Comparison of ENCODE assay signal across 20 cellular contexts in genomic region chr5:172694061-172694460, GRCh38. TPM values are rescaled to one million over a fixed set of nuclear protein-coding genes. Genes with fewer than 3 reads are reported as not detected.
DNase-seq lines count a peak whose midpoint lies in the region; ATAC-seq and TF ChIP-seq lines count a peak whose summit lies in the region.
"Had no signal": no experiment of that assay in that cellular context is flagged by ENCODE, and none has a peak within 500 bp of the region (broad histone marks: within the 10 kb centered on the region; RNA-seq: fewer than 3 reads in every experiment).

No MANE protein-coding gene starts in this region.

- H3K27me3 ChIP-seq in H7 (ENCODE audit: control insufficient read depth, insufficient read depth, low read length) (peaks cover 4% of the 10 kb centered on the region), ascending aorta (no peaks in the 10 kb centered on the region), stomach (no peaks in the 10 kb centered on the region)

- H3K9me3 ChIP-seq in ascending aorta (no peaks in the 10 kb centered on the region), stomach (no peaks in the 10 kb centered on the region)
- H3K9me3 ChIP-seq: mucosa of descending colon had no signal

- H3K4me3 ChIP-seq in H7 (ENCODE audit: insufficient read depth, low read depth, low read length), result no peak overlapping the region
- H3K4me3 ChIP-seq in ascending aorta, result no peak overlapping the region
- H3K4me3 ChIP-seq in stomach, result no peak overlapping the region
- H3K4me3 ChIP-seq: mucosa of descending colon had no signal

- DNase-seq in H7 (peak; percentile 12), ascending aorta (ENCODE audit: low spot score in 2 of 2) (no peak), kidney tubule cell (ENCODE audit: low spot score) (peak; percentile 61), stomach (no peak), GM13976 (ENCODE audit: low spot score) (no peak), omental fat pad (ENCODE audit: low spot score) (no peak), germinal center (ENCODE audit: low spot score) (no peak)
- DNase-seq: activated CD4-positive, alpha-beta T cell treated with anti-CD3 and anti-CD28 coated beads, Interleukin-2, amount 10 ng/mL, durations not matched to agents 7 days and 5 days; activated effector memory CD4-positive, alpha-beta T cell treated with Interleukin-2 at 50 U/mL for 16 hours; CD8-positive, alpha-beta T cell; DMS53; GF-D8; NCI-H187; NCI-H226; NCI-H774; OCI-M1; stimulated activated CD4-positive, alpha-beta T cell treated with anti-CD3 and anti-CD28 coated beads, Interleukin-15, amount 100 ng/mL, for 24 hours had no signal

- peak overlapping the region; percentile 75 to 81 for H3K27ac ChIP-seq in ascending aorta
- H3K27ac ChIP-seq in stomach, result peak overlapping the region in 3 of 5 donors; percentile 14 to 69 (median 51)

- H3K36me3 ChIP-seq in H7 (replicated peaks; ENCODE audit: control insufficient read depth, insufficient read depth, low read length) (no peaks in the 10 kb centered on the region), ascending aorta (no peaks in the 10 kb centered on the region), stomach (no peaks in the 10 kb centered on the region)

- WGBS in stomach, 5 donors, result 66 to 86% (median 80%) methylated on average over 4 of the region's 4 CpGs

- no peak for ATAC-seq in omental fat pad (ENCODE audit: low FRiP score)
- no peak for ATAC-seq in HG03354 (IDR thresholded peaks at IDR 0.05; ENCODE audit: poor library complexity, severe bottlenecking, unreplicated experiment)
- ATAC-seq: CD8-positive, alpha-beta T cell; left lobe of liver; mucosa of descending colon had no signal

- in situ Hi-C loops in GM13976 (cut with MboI; ENCODE audit: low sequenced_read_pairs, unreplicated experiment), result no loop called here

- intact Hi-C loops in ascending aorta (cut with DNase I) (loop anchor here (5.0 to 10.0 kb wide), 3 partner anchors 49 to 689 kb away; partner anchors contain the start of genes FBXW11, NEURL1B and UBTD2), stomach (cut with DNase I; ENCODE audit: low total_unique reads) (no loop called here)

- no peak for TF ChIP-seq EP300 in stomach (IDR thresholded peaks at IDR 0.05)

- TF ChIP-seq CTCF in ascending aorta (IDR thresholded peaks at IDR 0.05) (no peak), stomach (IDR thresholded peaks at IDR 0.05) (no peak), GM13976 (IDR thresholded peaks at IDR 0.05; ENCODE audit: borderline replicate concordance, control extremely low read depth, extremely low read depth, insufficient read depth, missing control alignments) (no peak), omental fat pad (IDR thresholded peaks at IDR 0.05) (no peak)

- TF ChIP-seq POLR2A in stomach (IDR thresholded peaks at IDR 0.05), result no peak

- H3K4me1 ChIP-seq in ascending aorta, result peaks cover 16 to 60% of the 10 kb centered on the region in 2 donors
- H3K4me1 ChIP-seq in stomach, result peaks cover 14 to 52% (median 34%) of the 10 kb centered on the region in 4 donors

RNA-seq across cellular contexts. Expression of gene NEURL1B, which starts 53.0 kb away (rescaled TPM):
- 4.7 and 7.5 TPM in 2 replicates for total RNA-seq in H7 (2014; rRNA removed; shearing (Covaris generic))
- total RNA-seq in ascending aorta (131 TPM), stomach (10 to 100 TPM in 4 of 5 donors, 1 to 10 TPM in 1; 9.1 to 60.3 (median 17.4) TPM), omental fat pad (10 to 100 TPM; 10.3 to 86.5 (median 17.8) TPM)
- 1 to 10 TPM; 2.7 to 7.3 (median 4.2) TPM for polyA plus RNA-seq in stomach

Comparison
In these comparisons a context has a peak if more than half of its experiments do, and no peak if none do; other contexts are left out.
1. DNase-seq: peak in H7 (single experiment) and kidney tubule cell (single experiment); none in ascending aorta (0 of 2), stomach (single experiment), GM13976 (single experiment), omental fat pad (single experiment) and germinal center (single experiment).